Comparison of ENCODE assay signal across 20 cellular contexts in the genomic region with DNA sequence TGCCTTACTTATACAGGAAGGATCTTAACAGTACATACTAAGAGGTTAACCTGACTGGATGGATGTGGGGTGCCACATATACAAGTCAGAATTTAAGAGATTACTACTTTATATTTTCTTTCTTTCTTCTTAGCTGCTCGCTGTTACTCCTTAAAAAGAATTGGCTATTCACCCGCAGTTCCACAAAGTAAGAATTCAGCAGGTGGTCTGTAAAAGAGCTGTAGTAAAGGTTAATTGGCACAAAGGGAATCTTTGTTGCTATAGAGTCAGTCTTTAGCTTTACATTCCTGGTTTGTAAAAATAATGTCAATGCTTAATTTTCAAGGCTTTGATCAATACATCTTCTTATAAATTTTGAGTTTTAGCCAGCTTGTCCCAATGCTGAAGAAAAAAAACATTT.
"Had no signal": no experiment of that assay in that cellular context is flagged by ENCODE, and none has a peak within 500 bp of the region (broad histone marks: within the 10 kb centered on the region; RNA-seq: fewer than 3 reads in every experiment).

No MANE protein-coding gene starts in this region.

- H3K27ac ChIP-seq: ovary, right lobe of liver had no signal

- H3K4me1 ChIP-seq: right lobe of liver had no signal

- H3K4me3 Mint-ChIP-seq: activated CD4-positive, alpha-beta T cell treated with anti-CD3 and anti-CD28 coated beads, Interleukin-2, amount 10 ng/mL, durations not matched to agents 7 days and 5 days; activated naive CD4-positive, alpha-beta T cell treated with anti-CD3 and anti-CD28 coated beads, Interleukin-2, amount 50 U/mL, for 24 hours; activated T-cell treated with anti-CD3 and anti-CD28 coated beads, Interleukin-2, amount 50 U/mL, for 72 hours; stimulated activated naive CD8-positive, alpha-beta T cell treated with anti-CD3 and anti-CD28 coated beads, Interleukin-15, amount 100 ng/mL, for 72 hours had no signal

- H3K27me3 ChIP-seq: ovary, right lobe of liver had no signal

- H3K9me3 ChIP-seq: ovary, right lobe of liver had no signal

- FAIRE-seq: kidney, small intestine had no signal

- H3K27ac Mint-ChIP-seq: activated CD4-positive, alpha-beta T cell treated with anti-CD3 and anti-CD28 coated beads, Interleukin-2, amount 10 ng/mL, durations not matched to agents 7 days and 5 days; activated T-cell treated with anti-CD3 and anti-CD28 coated beads, Interleukin-2, amount 50 U/mL, for 72 hours; stimulated activated naive CD8-positive, alpha-beta T cell treated with anti-CD3 and anti-CD28 coated beads, Interleukin-15, amount 100 ng/mL, for 72 hours had no signal

- ATAC-seq: activated CD4-positive, CD25-positive, alpha-beta regulatory T cell treated with anti-CD3 and anti-CD28 coated beads, Interleukin-2, amount 50 U/mL, for 24 hours; activated T-cell treated with anti-CD3 and anti-CD28 coated beads, Interleukin-2, amount 50 U/mL, for 72 hours; esophagus mucosa; left lobe of liver; right lobe of liver; stimulated activated naive CD8-positive, alpha-beta T cell treated with anti-CD3 and anti-CD28 coated beads, Interleukin-15, amount 100 ng/mL, for 72 hours had no signal

- H3K27me3 Mint-ChIP-seq: activated CD4-positive, alpha-beta T cell treated with anti-CD3 and anti-CD28 coated beads, Interleukin-2, amount 10 ng/mL, durations not matched to agents 7 days and 5 days; activated naive CD4-positive, alpha-beta T cell treated with anti-CD3 and anti-CD28 coated beads, Interleukin-2, amount 50 U/mL, for 24 hours; stimulated activated naive CD8-positive, alpha-beta T cell treated with anti-CD3 and anti-CD28 coated beads, Interleukin-15, amount 100 ng/mL, for 72 hours had no signal

- DNase-seq: activated CD4-positive, alpha-beta T cell treated with anti-CD3 and anti-CD28 coated beads, Interleukin-2, amount 10 ng/mL, durations not matched to agents 7 days and 5 days; activated CD8-positive, alpha-beta memory T cell treated with anti-CD3 and anti-CD28 coated beads, Interleukin-2, amount 50 U/mL, for 48 hours; activated gamma-delta T cell; activated T-cell treated with anti-CD3 and anti-CD28 coated beads, Interleukin-2, amount 50 U/mL, for 72 hours; effector CD8-positive, alpha-beta T cell; kidney; midbrain; ovary; right lobe of liver; small intestine; stimulated activated CD4-positive, alpha-beta T cell treated with anti-CD3 and anti-CD28 coated beads, Interleukin-15, amount 100 ng/mL, for 24 hours; stimulated activated CD4-positive, alpha-beta T cell treated with anti-CD3 and anti-CD28 coated beads, Interleukin-2, amount 100 ng/mL, for 48 hours; stimulated activated naive CD8-positive, alpha-beta T cell treated with anti-CD3 and anti-CD28 coated beads, Interleukin-15, amount 100 ng/mL, for 72 hours; T-helper 1 cell; T1000; trophoblast cell had no signal
